In genomic region chr16:71969353-71969752, GRCh38 we compare ENCODE assay signal across 42 cellular contexts. TPM values are rescaled to one million over a fixed set of nuclear protein-coding genes. Genes with fewer than 3 reads are reported as not detected.
"Had no signal": no experiment of that assay in that cellular context is flagged by ENCODE, and none has a peak within 500 bp of the region (broad histone marks: within the 10 kb centered on the region; RNA-seq: fewer than 3 reads in every experiment).

No MANE protein-coding gene starts in this region.

- H3K9me3 ChIP-seq: adrenal gland, ascending aorta, body of pancreas, breast epithelium had no signal

- H3K4me1 ChIP-seq: adrenal gland, ascending aorta, body of pancreas, breast epithelium had no signal

- H3K27me3 ChIP-seq: adrenal gland, ascending aorta, body of pancreas, brain microvascular endothelial cell, breast epithelium, cardiac muscle cell had no signal

- DNase-seq: activated effector memory CD4-positive, alpha-beta T cell treated with anti-CD3 and anti-CD28 coated beads, Interleukin-2, amount 50 U/mL, for 16 hours; activated effector memory CD4-positive, alpha-beta T cell treated with Interleukin-2 at 50 U/mL for 16 hours; activated gamma-delta T cell; activated gamma-delta T cell treated with Interleukin-2 at 50 U/mL for 16 hours; activated naive CD4-positive, alpha-beta T cell; activated naive CD4-positive, alpha-beta T cell treated with anti-CD3 and anti-CD28 coated beads for 36 hours; activated naive CD4-positive, alpha-beta T cell treated with anti-CD3 and anti-CD28 coated beads, Interleukin-2, amount 10 ng/mL, durations not matched to agents 7 days and 5 days; activated naive CD4-positive, alpha-beta T cell treated with anti-CD3 and anti-CD28 coated beads, Interleukin-2, amount 50 U/mL, for 16 hours; activated naive CD4-positive, alpha-beta T cell treated with Interleukin-2 at 50 U/mL for 16 hours; activated naive CD8-positive, alpha-beta T cell treated with anti-CD3 and anti-CD28 coated beads for 36 hours; activated naive CD8-positive, alpha-beta T cell treated with anti-CD3 and anti-CD28 coated beads, Interleukin-2, amount 10 ng/mL, durations not matched to agents 7 days and 5 days; activated naive CD8-positive, alpha-beta T cell treated with anti-CD3 and anti-CD28 coated beads, Interleukin-2, amount 50 U/mL, for 24 hours; activated T-cell treated with anti-CD3 and anti-CD28 coated beads, Interleukin-2, amount 50 U/mL, for 1 hour; activated T-cell treated with anti-CD3 and anti-CD28 coated beads, Interleukin-2, amount 50 U/mL, for 24 hours; activated T-cell treated with anti-CD3 and anti-CD28 coated beads, Interleukin-2, amount 50 U/mL, for 4 hours; activated T-cell treated with anti-CD3 and anti-CD28 coated beads, Interleukin-2, amount 50 U/mL, for 48 hours; activated T-cell treated with anti-CD3 and anti-CD28 coated beads, Interleukin-2, amount 50 U/mL, for 72 hours; adrenal gland; amniotic stem cell; amygdala; anterior cingulate cortex; aorta; body of pancreas; brain microvascular endothelial cell; caudate nucleus; central memory CD4-positive, alpha-beta T cell; cerebellar nuclear complex had no signal

- H3K4me3 Mint-ChIP-seq: activated naive CD4-positive, alpha-beta T cell treated with anti-CD3 and anti-CD28 coated beads for 36 hours; activated naive CD4-positive, alpha-beta T cell treated with anti-CD3 and anti-CD28 coated beads, Interleukin-2, amount 10 ng/mL, durations not matched to agents 7 days and 5 days; activated naive CD4-positive, alpha-beta T cell treated with anti-CD3 and anti-CD28 coated beads, Interleukin-2, amount 50 U/mL, for 24 hours; activated naive CD8-positive, alpha-beta T cell; activated naive CD8-positive, alpha-beta T cell treated with anti-CD3 and anti-CD28 coated beads for 36 hours; activated naive CD8-positive, alpha-beta T cell treated with anti-CD3 and anti-CD28 coated beads, Interleukin-2, amount 10 ng/mL, durations not matched to agents 7 days and 5 days; activated naive CD8-positive, alpha-beta T cell treated with anti-CD3 and anti-CD28 coated beads, Interleukin-2, amount 50 U/mL, for 24 hours; activated T-cell treated with anti-CD3 and anti-CD28 coated beads, Interleukin-2, amount 50 U/mL, for 24 hours; activated T-cell treated with anti-CD3 and anti-CD28 coated beads, Interleukin-2, amount 50 U/mL, for 4 hours; activated T-cell treated with anti-CD3 and anti-CD28 coated beads, Interleukin-2, amount 50 U/mL, for 72 hours; activated T-helper 1 cell treated with anti-CD3 and anti-CD28 coated beads, Interleukin-12 subunit alpha, Interleukin-12 subunit beta, Interleukin-2, Interleukin-4 antibody, amounts not matched to agents 30 ng/mL and 10 ng/mL and 1 ng/mL, durations not matched to agents 14 hours and 24 hours and 36 hours; activated T-helper 17 cell treated with anti-CD3 and anti-CD28 coated beads, Interleukin-2, amount 50 U/mL, for 72 hours; brain; central memory CD8-positive, alpha-beta T cell had no signal

- H3K36me3 Mint-ChIP-seq: activated naive CD4-positive, alpha-beta T cell treated with anti-CD3 and anti-CD28 coated beads, Interleukin-2, amount 10 ng/mL, durations not matched to agents 7 days and 5 days; activated naive CD4-positive, alpha-beta T cell treated with anti-CD3 and anti-CD28 coated beads, Interleukin-2, amount 50 U/mL, for 24 hours; activated naive CD4-positive, alpha-beta T cell treated with anti-CD3 and anti-CD28 coated beads, Interleukin-2, amount 50 U/mL, for 72 hours; activated naive CD8-positive, alpha-beta T cell; activated naive CD8-positive, alpha-beta T cell treated with anti-CD3 and anti-CD28 coated beads for 36 hours; activated naive CD8-positive, alpha-beta T cell treated with anti-CD3 and anti-CD28 coated beads, Interleukin-2, amount 10 ng/mL, durations not matched to agents 7 days and 5 days; brain had no signal

- H3K36me3 ChIP-seq: adrenal gland, ascending aorta, brain microvascular endothelial cell, breast epithelium, cardiac muscle cell had no signal

- H3K27ac ChIP-seq: adrenal gland, ascending aorta, body of pancreas, brain microvascular endothelial cell, breast epithelium, cardiac muscle cell had no signal

- H3K27ac Mint-ChIP-seq: activated naive CD4-positive, alpha-beta T cell treated with anti-CD3 and anti-CD28 coated beads for 36 hours; activated naive CD4-positive, alpha-beta T cell treated with anti-CD3 and anti-CD28 coated beads, Interleukin-2, amount 10 ng/mL, durations not matched to agents 7 days and 5 days; activated naive CD4-positive, alpha-beta T cell treated with anti-CD3 and anti-CD28 coated beads, Interleukin-2, amount 50 U/mL, for 24 hours; activated naive CD4-positive, alpha-beta T cell treated with anti-CD3 and anti-CD28 coated beads, Interleukin-2, amount 50 U/mL, for 72 hours; activated naive CD8-positive, alpha-beta T cell; activated naive CD8-positive, alpha-beta T cell treated with anti-CD3 and anti-CD28 coated beads for 36 hours; activated naive CD8-positive, alpha-beta T cell treated with anti-CD3 and anti-CD28 coated beads, Interleukin-2, amount 10 ng/mL, durations not matched to agents 7 days and 5 days; activated naive CD8-positive, alpha-beta T cell treated with anti-CD3 and anti-CD28 coated beads, Interleukin-2, amount 50 U/mL, for 24 hours; activated T-cell treated with anti-CD3 and anti-CD28 coated beads, Interleukin-2, amount 50 U/mL, for 24 hours; activated T-cell treated with anti-CD3 and anti-CD28 coated beads, Interleukin-2, amount 50 U/mL, for 72 hours; activated T-helper 1 cell treated with anti-CD3 and anti-CD28 coated beads, Interleukin-12 subunit alpha, Interleukin-12 subunit beta, Interleukin-2, Interleukin-4 antibody, amounts not matched to agents 30 ng/mL and 10 ng/mL and 1 ng/mL, durations not matched to agents 14 hours and 24 hours and 36 hours; activated T-helper 17 cell treated with anti-CD3 and anti-CD28 coated beads, Interleukin-2, amount 50 U/mL, for 72 hours; activated T-helper 2 cell treated with anti-CD3 and anti-CD28 coated beads, Interferon-gamma antibody, Interleukin-2, Interleukin-4, amounts not matched to agents 10 μg/mL and 5 μg/mL and 100 μg/mL, durations not matched to agents 14 hours and 24 hours and 36 hours; brain had no signal

- FAIRE-seq: astrocyte, bronchial epithelial cell had no signal

- ATAC-seq: activated naive CD4-positive, alpha-beta T cell treated with anti-CD3 and anti-CD28 coated beads, Interleukin-2, amount 50 U/mL, for 72 hours; activated naive CD8-positive, alpha-beta T cell treated with anti-CD3 and anti-CD28 coated beads, Interleukin-2, amount 50 U/mL, for 24 hours; activated T-cell treated with anti-CD3 and anti-CD28 coated beads, Interleukin-2, amount 50 U/mL, for 4 hours; activated T-cell treated with anti-CD3 and anti-CD28 coated beads, Interleukin-2, amount 50 U/mL, for 72 hours; activated T-helper 17 cell treated with anti-CD3 and anti-CD28 coated beads, Interleukin-2, amount 50 U/mL, for 72 hours; body of pancreas had no signal

- H3K9me3 Mint-ChIP-seq: activated naive CD4-positive, alpha-beta T cell treated with anti-CD3 and anti-CD28 coated beads for 36 hours; activated naive CD4-positive, alpha-beta T cell treated with anti-CD3 and anti-CD28 coated beads, Interleukin-2, amount 10 ng/mL, durations not matched to agents 7 days and 5 days; activated naive CD4-positive, alpha-beta T cell treated with anti-CD3 and anti-CD28 coated beads, Interleukin-2, amount 50 U/mL, for 24 hours; activated naive CD4-positive, alpha-beta T cell treated with anti-CD3 and anti-CD28 coated beads, Interleukin-2, amount 50 U/mL, for 72 hours; activated naive CD8-positive, alpha-beta T cell treated with anti-CD3 and anti-CD28 coated beads for 36 hours; activated naive CD8-positive, alpha-beta T cell treated with anti-CD3 and anti-CD28 coated beads, Interleukin-2, amount 10 ng/mL, durations not matched to agents 7 days and 5 days; activated naive CD8-positive, alpha-beta T cell treated with anti-CD3 and anti-CD28 coated beads, Interleukin-2, amount 50 U/mL, for 24 hours; activated T-cell treated with anti-CD3 and anti-CD28 coated beads, Interleukin-2, amount 50 U/mL, for 24 hours; activated T-cell treated with anti-CD3 and anti-CD28 coated beads, Interleukin-2, amount 50 U/mL, for 4 hours; activated T-cell treated with anti-CD3 and anti-CD28 coated beads, Interleukin-2, amount 50 U/mL, for 72 hours; activated T-helper 1 cell treated with anti-CD3 and anti-CD28 coated beads, Interleukin-12 subunit alpha, Interleukin-12 subunit beta, Interleukin-2, Interleukin-4 antibody, amounts not matched to agents 30 ng/mL and 10 ng/mL and 1 ng/mL, durations not matched to agents 14 hours and 24 hours and 36 hours; activated T-helper 17 cell treated with anti-CD3 and anti-CD28 coated beads, Interleukin-2, amount 50 U/mL, for 72 hours; activated T-helper 2 cell treated with anti-CD3 and anti-CD28 coated beads, Interferon-gamma antibody, Interleukin-2, Interleukin-4, amounts not matched to agents 10 μg/mL and 5 μg/mL and 100 μg/mL, durations not matched to agents 14 hours and 24 hours and 36 hours; central memory CD8-positive, alpha-beta T cell had no signal

- H3K4me1 Mint-ChIP-seq: activated naive CD4-positive, alpha-beta T cell treated with anti-CD3 and anti-CD28 coated beads, Interleukin-2, amount 10 ng/mL, durations not matched to agents 7 days and 5 days; activated naive CD4-positive, alpha-beta T cell treated with anti-CD3 and anti-CD28 coated beads, Interleukin-2, amount 50 U/mL, for 24 hours; activated naive CD8-positive, alpha-beta T cell treated with anti-CD3 and anti-CD28 coated beads for 36 hours; activated naive CD8-positive, alpha-beta T cell treated with anti-CD3 and anti-CD28 coated beads, Interleukin-2, amount 10 ng/mL, durations not matched to agents 7 days and 5 days; activated naive CD8-positive, alpha-beta T cell treated with anti-CD3 and anti-CD28 coated beads, Interleukin-2, amount 50 U/mL, for 24 hours; activated T-helper 17 cell treated with anti-CD3 and anti-CD28 coated beads, Interleukin-2, amount 50 U/mL, for 72 hours; brain; central memory CD8-positive, alpha-beta T cell had no signal

- H3K4me3 ChIP-seq: adrenal gland, ascending aorta, body of pancreas, breast epithelium, cardiac muscle cell had no signal

- H3K27me3 Mint-ChIP-seq: activated naive CD4-positive, alpha-beta T cell treated with anti-CD3 and anti-CD28 coated beads, Interleukin-2, amount 10 ng/mL, durations not matched to agents 7 days and 5 days; activated naive CD4-positive, alpha-beta T cell treated with anti-CD3 and anti-CD28 coated beads, Interleukin-2, amount 50 U/mL, for 24 hours; activated naive CD8-positive, alpha-beta T cell; activated naive CD8-positive, alpha-beta T cell treated with anti-CD3 and anti-CD28 coated beads for 36 hours; activated naive CD8-positive, alpha-beta T cell treated with anti-CD3 and anti-CD28 coated beads, Interleukin-2, amount 50 U/mL, for 24 hours; activated T-cell treated with anti-CD3 and anti-CD28 coated beads, Interleukin-2, amount 50 U/mL, for 24 hours; activated T-helper 17 cell treated with anti-CD3 and anti-CD28 coated beads, Interleukin-2, amount 50 U/mL, for 72 hours; central memory CD8-positive, alpha-beta T cell had no signal

RNA-seq across cellular contexts. Expression of gene PKD1L3, which starts 30.8 kb away (rescaled TPM):
- total RNA-seq: activated naive CD4-positive, alpha-beta T cell treated with anti-CD3 and anti-CD28 coated beads for 36 hours; activated T-cell treated with anti-CD3 and anti-CD28 coated beads, Interleukin-2, amount 50 U/mL, for 4 hours; activated T-helper 1 cell treated with anti-CD3 and anti-CD28 coated beads, Interleukin-12 subunit alpha, Interleukin-12 subunit beta, Interleukin-2, Interleukin-4 antibody, amounts not matched to agents 30 ng/mL and 10 ng/mL and 1 ng/mL, durations not matched to agents 14 hours and 24 hours and 36 hours; activated T-helper 2 cell treated with anti-CD3 and anti-CD28 coated beads, Interferon-gamma antibody, Interleukin-2, Interleukin-4, amounts not matched to agents 10 μg/mL and 5 μg/mL and 100 μg/mL, durations not matched to agents 14 hours and 24 hours and 36 hours; ascending aorta; astrocyte; body of pancreas; bronchial epithelial cell; cardiac muscle cell; cardiac septum; chondrocyte had no signal
- polyA plus RNA-seq: cardiac muscle cell had no signal
